Comparison of ENCODE assay signal across 8 cellular contexts in genomic region chr7:87219545-87220025, GRCh38. TPM values are rescaled to one million over a fixed set of nuclear protein-coding genes. Genes with fewer than 3 reads are reported as not detected.
DNase-seq lines count a peak whose midpoint lies in the region; ATAC-seq and TF ChIP-seq lines count a peak whose summit lies in the region.

TSS of gene TMEM243 (minus strand) at chr7:87219732. CDS start at chr7:87219503, 229 bp downstream.

- no peaks in the 10 kb centered on the region for H3K27me3 ChIP-seq in PC-3 (ENCODE audit: low read length)

- POLR2A ChIA-PET in PC-3 (lab: Charles Lee; ENCODE audit: unreplicated experiment) = no interaction called here

- peaks cover 43% of the 10 kb centered on the region for H3K4me1 Mint-ChIP-seq in activated T-cell treated with anti-CD3 and anti-CD28 coated beads, Interleukin-2, amount 50 U/mL, for 24 hours (ENCODE audit: low read depth)
- H3K4me1 Mint-ChIP-seq in naive B cell = peaks cover 22 to 50% (median 41%) of the 10 kb centered on the region in 3 donors
- H3K4me1 Mint-ChIP-seq in stimulated activated memory B cell treated with anti-CD40 and anti-IgM and Interleukin-4, amounts not matched to agents 10 μg/mL and 1 μg/mL and 100 μg/mL, for 72 hours = peaks cover 32% of the 10 kb centered on the region

- CTCF ChIA-PET in PC-3 (lab: Charles Lee) = no interaction called here

- H3K4me1 ChIP-seq in PC-3 (ENCODE audit: insufficient read depth, low read length) = peaks cover 8% of the 10 kb centered on the region; the same call in 1 of the 2 replicates

- no peaks in the 10 kb centered on the region for H3K9me3 Mint-ChIP-seq in activated T-cell treated with anti-CD3 and anti-CD28 coated beads, Interleukin-2, amount 50 U/mL, for 24 hours
- H3K9me3 Mint-ChIP-seq in naive B cell = no peaks in the 10 kb centered on the region
- H3K9me3 Mint-ChIP-seq in stimulated activated memory B cell treated with anti-CD40 and anti-IgM and Interleukin-4, amounts not matched to agents 10 μg/mL and 1 μg/mL and 100 μg/mL, for 72 hours = no peaks in the 10 kb centered on the region

- H2AFZ ChIP-seq in PC-3 (ENCODE audit: low read length) = peak within 1 kb of the TSS; percentile 99

- H3K9me3 ChIP-seq in PC-3 (ENCODE audit: low read length) = no peaks in the 10 kb centered on the region

- no peaks in the 10 kb centered on the region for H4K20me1 ChIP-seq in PC-3 (ENCODE audit: low read length)

- ATAC-seq in HG03439 (IDR thresholded peaks at IDR 0.05; ENCODE audit: unreplicated experiment) (peak; percentile 47), PC-3 (peak; percentile 60), esophagus mucosa (peak; percentile 83), naive B cell (ENCODE audit: low read depth in 2 of 2) (peak; percentile 67 to 68)
- ATAC-seq in stimulated activated memory B cell treated with anti-CD40 and anti-IgM and Interleukin-4, amounts not matched to agents 10 μg/mL and 1 μg/mL and 100 μg/mL, for 72 hours = peak; percentile 86

- DNase-seq in GM19238 (ENCODE audit: insufficient read length, low spot score) (peak; percentile 72), PC-3 (peak; percentile 54), naive B cell (peak; percentile 94)
- DNase-seq in activated T-cell treated with anti-CD3 and anti-CD28 coated beads, Interleukin-2, amount 50 U/mL, for 24 hours = peak; percentile 85

- H3K4me3 Mint-ChIP-seq in activated T-cell treated with anti-CD3 and anti-CD28 coated beads, Interleukin-2, amount 50 U/mL, for 24 hours = peak within 1 kb of the TSS; percentile 98
- peak within 1 kb of the TSS; percentile 97 to 100 (median 100) for H3K4me3 Mint-ChIP-seq in naive B cell
- peak within 1 kb of the TSS; percentile 94 for H3K4me3 Mint-ChIP-seq in stimulated activated memory B cell treated with anti-CD40 and anti-IgM and Interleukin-4, amounts not matched to agents 10 μg/mL and 1 μg/mL and 100 μg/mL, for 72 hours

- peaks cover 47% of the 10 kb centered on the region for H3K36me3 Mint-ChIP-seq in activated T-cell treated with anti-CD3 and anti-CD28 coated beads, Interleukin-2, amount 50 U/mL, for 24 hours (ENCODE audit: low read depth)
- H3K36me3 Mint-ChIP-seq in naive B cell = no peaks in the 10 kb centered on the region
- H3K36me3 Mint-ChIP-seq in stimulated activated memory B cell treated with anti-CD40 and anti-IgM and Interleukin-4, amounts not matched to agents 10 μg/mL and 1 μg/mL and 100 μg/mL, for 72 hours = peaks cover 18% of the 10 kb centered on the region

- BruUV-seq in PC-3 (replicated peaks; lab: Mats Ljungman, UMichigan) = no TSS peak

- H3K27me3 Mint-ChIP-seq in activated T-cell treated with anti-CD3 and anti-CD28 coated beads, Interleukin-2, amount 50 U/mL, for 24 hours = peaks cover 4% of the 10 kb centered on the region
- H3K27me3 Mint-ChIP-seq in naive B cell = no peaks in the 10 kb centered on the region
- H3K27me3 Mint-ChIP-seq in stimulated activated memory B cell treated with anti-CD40 and anti-IgM and Interleukin-4, amounts not matched to agents 10 μg/mL and 1 μg/mL and 100 μg/mL, for 72 hours = no peaks in the 10 kb centered on the region

- H3K9me2 ChIP-seq in PC-3 (replicated peaks; ENCODE audit: low read length) = no peaks in the 10 kb centered on the region

- H3K27ac ChIP-seq in C4-2B = peak within 1 kb of the TSS; percentile 83
- peak within 1 kb of the TSS; percentile 14; the same call in 1 of the 2 replicates for H3K27ac ChIP-seq in PC-3 (ENCODE audit: low read length)

- H3K4me2 ChIP-seq in PC-3 (ENCODE audit: low read length) = peak within 1 kb of the TSS; percentile 99

- peak within 1 kb of the TSS; percentile 94 for H3K4me3 ChIP-seq in PC-3 (ENCODE audit: low read length)

- peaks cover 28% of the 10 kb centered on the region for H3K79me2 ChIP-seq in PC-3 (ENCODE audit: low read length)

- H3K9ac ChIP-seq in PC-3 (ENCODE audit: low read length) = peak within 1 kb of the TSS; percentile 86

- no peaks in the 10 kb centered on the region for H3K36me3 ChIP-seq in PC-3 (ENCODE audit: low read depth, low read length)

- intact Hi-C loops in PC-3 (cut with micrococcal nuclease) = loop anchor here (1.0 to 10.0 kb wide), 4 partner anchors 18 to 655 kb away; partner anchors contain the start of genes DBF4 and SLC25A40

- H3K27ac Mint-ChIP-seq in activated T-cell treated with anti-CD3 and anti-CD28 coated beads, Interleukin-2, amount 50 U/mL, for 24 hours = peak within 1 kb of the TSS; percentile 98
- peak within 1 kb of the TSS; percentile 98 to 100 (median 100) for H3K27ac Mint-ChIP-seq in naive B cell
- peak within 1 kb of the TSS; percentile 97 for H3K27ac Mint-ChIP-seq in stimulated activated memory B cell treated with anti-CD40 and anti-IgM and Interleukin-4, amounts not matched to agents 10 μg/mL and 1 μg/mL and 100 μg/mL, for 72 hours

- no peaks in the 10 kb centered on the region for H3F3A ChIP-seq in PC-3 (ENCODE audit: low read length, unreplicated experiment)

- peak; percentile 55 for TF ChIP-seq CTCF in C4-2B (conservative IDR thresholded peaks at IDR 0.05)
- TF ChIP-seq CTCF in PC-3 (conservative IDR thresholded peaks at IDR 0.05; ENCODE audit: low read depth, low read length) = peak; percentile 9; the same call in 1 of the 2 replicates

RNA-seq across cellular contexts. Expression of gene TMEM243, which starts in this region (rescaled TPM):
- total RNA-seq in PC-3 (2014; rRNA removed) (16.6 and 18.8 TPM in 2 replicates), esophagus mucosa (8.1 TPM)
- polyA plus RNA-seq in naive B cell (ENCODE audit: low read depth in 6 of 6) = 100 to 1,000 TPM; 135 to 209 (median 173) TPM

Comparison
In these comparisons a context has a peak if more than half of its experiments do, and no peak if none do; other contexts are left out.
1. Peak in every context shown above with its lines: DNase-seq, ATAC-seq, H3K4me3 ChIP-seq and H3K27ac ChIP-seq.